9 cellular contexts compared by ENCODE assay signal in the genomic region with DNA sequence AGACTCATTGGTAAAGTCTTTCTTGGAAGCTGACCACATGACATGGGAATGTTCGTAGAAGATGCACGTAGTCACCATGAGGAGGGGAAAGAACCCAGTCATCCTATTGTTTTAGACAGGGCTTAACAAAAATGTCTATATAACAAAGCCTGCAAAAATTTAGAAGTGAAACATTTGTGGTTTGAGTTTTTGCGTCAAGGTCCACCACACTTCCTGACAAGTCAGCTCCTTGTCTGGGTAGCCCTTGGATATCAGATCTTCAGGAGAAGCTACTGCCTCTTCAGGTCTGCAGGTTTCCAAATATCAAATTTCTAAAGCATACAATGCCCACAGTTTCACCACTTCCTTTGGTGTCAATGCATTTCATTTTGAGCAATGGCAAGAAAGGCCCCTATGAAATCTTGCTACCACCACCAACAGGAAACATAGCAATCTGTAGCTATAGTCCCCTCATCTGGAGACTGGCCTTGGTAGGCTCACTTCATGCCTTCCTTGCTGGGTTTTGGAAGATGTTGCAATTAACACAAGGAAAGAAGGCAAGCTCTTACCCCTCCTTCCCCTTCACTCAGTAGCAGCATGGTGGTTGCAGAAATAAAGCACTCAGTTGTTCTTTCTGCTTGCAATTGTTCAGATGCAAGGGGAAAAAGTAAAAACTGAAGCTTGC.
DNase-seq lines count a peak whose midpoint lies in the region; ATAC-seq and TF ChIP-seq lines count a peak whose summit lies in the region.
"Had no signal": no experiment of that assay in that cellular context is flagged by ENCODE, and none has a peak within 500 bp of the region (broad histone marks: within the 10 kb centered on the region; RNA-seq: fewer than 3 reads in every experiment).

No MANE protein-coding gene starts in this region.

- DNase-seq in GM10248 (ENCODE audit: extremely low spot score) (peak; percentile 39), M059J (ENCODE audit: low read depth) (peak; percentile 98), non-pigmented ciliary epithelial cell (ENCODE audit: low read depth) (peak; percentile 99)
- no peak for DNase-seq in stimulated activated naive CD4-positive, alpha-beta T cell (lab: John Stamatoyannopoulos, UW)
- DNase-seq: left ventricle myocardium inferior had no signal

- CTCF ChIA-PET in GM10248 (lab: Yijun Ruan, JAX), result interaction anchor here (0.8 to 11.4 kb wide), 10 partner anchors 10 to 713 kb away, joined by 3 to 177 read pairs (median 4); no protein-coding TSS in a partner anchor

- POLR2A ChIA-PET in GM10248 (lab: Yijun Ruan, JAX), result no interaction called here

- H3K27ac ChIP-seq in angular gyrus (ENCODE audit: low read depth, low read length), result peak overlapping the region; percentile 26
- H3K27ac ChIP-seq: left ventricle myocardium inferior had no signal

- no peak for TF ChIP-seq CTCF in GM10248 (IDR thresholded peaks at IDR 0.05; ENCODE audit: control extremely low read depth, extremely low read depth, low read depth, missing control alignments)

- ATAC-seq in GM19023 (IDR thresholded peaks at IDR 0.05; ENCODE audit: unreplicated experiment) (no peak), GM21528 (IDR thresholded peaks at IDR 0.05; ENCODE audit: low FRiP score, unreplicated experiment) (no peak), HG02885 (IDR thresholded peaks at IDR 0.05; ENCODE audit: poor library complexity, unreplicated experiment) (no peak)

Comparison
In these comparisons a context has a peak if more than half of its experiments do, and no peak if none do; other contexts are left out.
1. DNase-seq: peak in GM10248 (single experiment), M059J (single experiment) and non-pigmented ciliary epithelial cell (single experiment); none in stimulated activated naive CD4-positive, alpha-beta T cell (0 of 6).